ENCODE assay signal across 1 cellular context in genomic region chr13:73880365-73880764, GRCh38.
TF ChIP-seq lines count a peak whose summit lies in the region.

No MANE protein-coding gene starts in this region.

TF ChIP-seq in HEK293, 187 proteins besides CTCF, POLR2A, EP300 and RAD21 (continued from another document):
- TF ChIP-seq SCRT1 (tag by site-specific recombination; IDR thresholded peaks at IDR 0.05; ENCODE audit: borderline replicate concordance) = peak; percentile 51; the same call in 1 of the 2 replicates
- TF ChIP-seq WT1 (tag by site-specific recombination; IDR thresholded peaks at IDR 0.05) = peak; percentile 60
- TF ChIP-seq ZXDB (tag by site-specific recombination; IDR thresholded peaks at IDR 0.05) = 0 out of 2 replicates have a peak, but pooled peaks have one; percentile 20
- peak; percentile 62; the same call in 1 of the 2 replicates for TF ChIP-seq IKZF3 (tag by site-specific recombination; IDR thresholded peaks at IDR 0.05)
- TF ChIP-seq INSM2 (tag by site-specific recombination; IDR thresholded peaks at IDR 0.05) = no peak; the same call in 1 of the 2 replicates
- peak; percentile 92 for TF ChIP-seq PRDM6 (tag by site-specific recombination; IDR thresholded peaks at IDR 0.05)
- no peak for TF ChIP-seq EGR2 (tag by site-specific recombination; IDR thresholded peaks at IDR 0.05; ENCODE audit: low read depth)
- no peak for TF ChIP-seq ZBTB48 (tag by site-specific recombination; IDR thresholded peaks at IDR 0.05)
- TF ChIP-seq ZNF423 (tag by site-specific recombination; IDR thresholded peaks at IDR 0.05) = no peak
- TF ChIP-seq GLI2 (tag by site-specific recombination; IDR thresholded peaks at IDR 0.05; ENCODE audit: borderline replicate concordance, low read depth) = no peak
- TF ChIP-seq ZNF549 (tag by site-specific recombination; IDR thresholded peaks at IDR 0.05) = no peak
- TF ChIP-seq BCL11A (tag by site-specific recombination; IDR thresholded peaks at IDR 0.05; ENCODE audit: low read depth) = no peak
- peak; percentile 75 for TF ChIP-seq ZNF10 (tag by site-specific recombination; IDR thresholded peaks at IDR 0.05)
- no peak for TF ChIP-seq ZFP3 (tag by site-specific recombination; IDR thresholded peaks at IDR 0.05; ENCODE audit: low read depth)
- TF ChIP-seq SCRT2 (tag by site-specific recombination; IDR thresholded peaks at IDR 0.05) = peak; percentile 79
- TF ChIP-seq FEZF1 (tag by site-specific recombination; IDR thresholded peaks at IDR 0.05) = peak; percentile 58
- TF ChIP-seq ZNF274 (IDR thresholded peaks at IDR 0.05; ENCODE audit: low read length) = no peak
- TF ChIP-seq ZNF274 (tag by site-specific recombination; IDR thresholded peaks at IDR 0.05; ENCODE audit: borderline replicate concordance) = no peak
TF ChIP-seq in HEK293: peak in this region for 12.
